ENCODE assay signal across 1 cellular context in genomic region chr6:40436685-40437604, GRCh38.
TF ChIP-seq lines count a peak whose summit lies in the region.

No MANE protein-coding gene starts in this region.

TF ChIP-seq in SK-N-SH, 30 proteins besides CTCF, POLR2A, EP300 and RAD21 (continued from another document):
- TF ChIP-seq POLR2AphosphoS5 (IDR thresholded peaks at IDR 0.05; ENCODE audit: low read depth, low read length) (no peak), FOXJ3 (CRISPR knock-in tag; IDR thresholded peaks at IDR 0.05) (peak; percentile 89), GATA2 (CRISPR knock-in tag; IDR thresholded peaks at IDR 0.05) (peak; percentile 91), RCOR1 (IDR thresholded peaks at IDR 0.05; ENCODE audit: low read length) (no peak), USF2 (IDR thresholded peaks at IDR 0.05; ENCODE audit: borderline replicate concordance, low read depth, low read length) (no peak), ZBTB33 (IDR thresholded peaks at IDR 0.05; ENCODE audit: borderline replicate concordance, low read depth) (no peak), PBX3 (IDR thresholded peaks at IDR 0.05) (no peak)
